34 cellular contexts compared by ENCODE assay signal in the genomic region with DNA sequence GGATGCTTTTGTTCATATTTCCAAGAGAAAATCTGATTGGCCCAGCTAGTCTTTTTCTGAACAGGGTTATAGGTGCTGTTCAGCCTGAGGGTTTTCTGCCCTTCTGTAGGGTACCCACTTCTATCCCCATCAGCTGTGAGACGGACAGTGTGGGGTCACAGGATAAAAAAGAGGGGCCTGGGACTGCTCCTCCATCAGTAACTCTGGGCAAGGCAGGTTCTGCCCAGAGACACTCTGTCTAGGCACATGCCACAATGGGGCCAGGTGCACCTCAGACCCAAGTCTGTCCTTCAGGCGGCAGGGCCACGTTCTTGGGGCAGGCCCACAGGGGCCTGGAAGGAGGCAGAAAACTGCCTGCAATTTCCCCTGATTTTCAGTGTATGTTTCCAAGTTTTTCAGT. TPM values are rescaled to one million over a fixed set of nuclear protein-coding genes. Genes with fewer than 3 reads are reported as not detected.
"Had no signal": no experiment of that assay in that cellular context is flagged by ENCODE, and none has a peak within 500 bp of the region (broad histone marks: within the 10 kb centered on the region; RNA-seq: fewer than 3 reads in every experiment).

No MANE protein-coding gene starts in this region.

- H3K9me3 ChIP-seq: adrenal gland, body of pancreas, esophagus muscularis mucosa, gastrocnemius medialis had no signal

- H3K4me1 Mint-ChIP-seq: activated CD4-positive, alpha-beta T cell treated with anti-CD3 and anti-CD28 coated beads for 36 hours; activated CD4-positive, alpha-beta T cell treated with anti-CD3 and anti-CD28 coated beads, Interleukin-2, amount 10 ng/mL, durations not matched to agents 24 days and 14 days; activated CD8-positive, alpha-beta memory T cell treated with anti-CD3 and anti-CD28 coated beads, Interleukin-2, amount 10 ng/mL, durations not matched to agents 7 days and 5 days; activated naive CD4-positive, alpha-beta T cell treated with anti-CD3 and anti-CD28 coated beads, Interleukin-2, amount 50 U/mL, for 24 hours; activated naive CD8-positive, alpha-beta T cell treated with anti-CD3 and anti-CD28 coated beads for 36 hours; activated naive CD8-positive, alpha-beta T cell treated with anti-CD3 and anti-CD28 coated beads, Interleukin-2, amount 50 U/mL, for 24 hours had no signal

- DNase-seq: activated CD4-positive, alpha-beta memory T cell treated with anti-CD3 and anti-CD28 coated beads for 36 hours; activated CD4-positive, alpha-beta T cell treated with anti-CD3 and anti-CD28 coated beads for 36 hours; activated CD4-positive, alpha-beta T cell treated with anti-CD3 and anti-CD28 coated beads, Interleukin-2, amount 10 ng/mL, durations not matched to agents 24 days and 14 days; activated CD4-positive, CD25-positive, alpha-beta regulatory T cell; activated CD4-positive, CD25-positive, alpha-beta regulatory T cell treated with anti-CD3 and anti-CD28 coated beads, Interleukin-2, amount 50 U/mL, for 72 hours; activated CD8-positive, alpha-beta memory T cell treated with anti-CD3 and anti-CD28 coated beads, Interleukin-2, amount 10 ng/mL, durations not matched to agents 7 days and 5 days; activated CD8-positive, alpha-beta memory T cell treated with anti-CD3 and anti-CD28 coated beads, Interleukin-2, amount 50 U/mL, for 4 hours; activated CD8-positive, alpha-beta T cell treated with anti-CD3 and anti-CD28 coated beads, Interleukin-2, amount 10 ng/mL, durations not matched to agents 7 days and 5 days; activated effector memory CD4-positive, alpha-beta T cell treated with anti-CD3 and anti-CD28 coated beads, Interleukin-2, amount 50 U/mL, for 16 hours; activated naive CD4-positive, alpha-beta T cell treated with anti-CD3 and anti-CD28 coated beads for 36 hours; activated naive CD8-positive, alpha-beta T cell treated with anti-CD3 and anti-CD28 coated beads for 36 hours; activated naive CD8-positive, alpha-beta T cell treated with anti-CD3 and anti-CD28 coated beads, Interleukin-2, amount 50 U/mL, for 24 hours; activated T-cell treated with anti-CD3 and anti-CD28 coated beads, Interleukin-2, amount 50 U/mL, for 1 hour; activated T-cell treated with anti-CD3 and anti-CD28 coated beads, Interleukin-2, amount 50 U/mL, for 48 hours; adrenal gland; amygdala; aorta; body of pancreas; caudate nucleus; cortex of kidney; dermis blood vessel endothelial cell; effector CD4-positive, alpha-beta T cell; effector memory CD8-positive, alpha-beta T cell; erythroblast; foreskin keratinocyte; gastrocnemius medialis; head of caudate nucleus; T-helper 2 cell had no signal

- H3K27me3 ChIP-seq: adrenal gland, body of pancreas, esophagus muscularis mucosa, gastrocnemius medialis had no signal

- H3K4me3 ChIP-seq: adrenal gland, body of pancreas, esophagus muscularis mucosa, gastrocnemius medialis had no signal

- H3K9me3 Mint-ChIP-seq: activated CD4-positive, alpha-beta memory T cell treated with anti-CD3 and anti-CD28 coated beads for 36 hours; activated CD4-positive, alpha-beta T cell treated with anti-CD3 and anti-CD28 coated beads, Interleukin-2, amount 10 ng/mL, durations not matched to agents 24 days and 14 days; activated naive CD4-positive, alpha-beta T cell treated with anti-CD3 and anti-CD28 coated beads for 36 hours; activated naive CD4-positive, alpha-beta T cell treated with anti-CD3 and anti-CD28 coated beads, Interleukin-2, amount 50 U/mL, for 24 hours; activated naive CD8-positive, alpha-beta T cell treated with anti-CD3 and anti-CD28 coated beads for 36 hours; activated naive CD8-positive, alpha-beta T cell treated with anti-CD3 and anti-CD28 coated beads, Interleukin-2, amount 50 U/mL, for 24 hours; activated T-helper 1 cell treated with anti-CD3 and anti-CD28 coated beads, Interleukin-12 subunit alpha, Interleukin-12 subunit beta, Interleukin-2, Interleukin-4 antibody, amounts not matched to agents 30 ng/mL and 10 ng/mL and 1 ng/mL, durations not matched to agents 14 hours and 24 hours and 36 hours; activated T-helper 2 cell treated with anti-CD3 and anti-CD28 coated beads, Interferon-gamma antibody, Interleukin-2, Interleukin-4, amounts not matched to agents 10 μg/mL and 5 μg/mL and 100 μg/mL, durations not matched to agents 14 hours and 24 hours and 36 hours had no signal

- H3K36me3 Mint-ChIP-seq: activated CD4-positive, alpha-beta memory T cell treated with anti-CD3 and anti-CD28 coated beads for 36 hours; activated CD8-positive, alpha-beta memory T cell treated with anti-CD3 and anti-CD28 coated beads, Interleukin-2, amount 10 ng/mL, durations not matched to agents 7 days and 5 days; activated naive CD4-positive, alpha-beta T cell treated with anti-CD3 and anti-CD28 coated beads, Interleukin-2, amount 50 U/mL, for 24 hours; activated naive CD8-positive, alpha-beta T cell treated with anti-CD3 and anti-CD28 coated beads for 36 hours had no signal

- H3K36me3 ChIP-seq: adrenal gland, esophagus muscularis mucosa, gastrocnemius medialis had no signal

- H3K27ac ChIP-seq: adrenal gland, body of pancreas, esophagus muscularis mucosa, foreskin keratinocyte, gastrocnemius medialis had no signal

- H3K27me3 Mint-ChIP-seq: activated CD4-positive, alpha-beta memory T cell treated with anti-CD3 and anti-CD28 coated beads for 36 hours; activated CD4-positive, alpha-beta T cell treated with anti-CD3 and anti-CD28 coated beads, Interleukin-2, amount 10 ng/mL, durations not matched to agents 24 days and 14 days; activated CD8-positive, alpha-beta memory T cell treated with anti-CD3 and anti-CD28 coated beads, Interleukin-2, amount 10 ng/mL, durations not matched to agents 7 days and 5 days; activated naive CD4-positive, alpha-beta T cell treated with anti-CD3 and anti-CD28 coated beads, Interleukin-2, amount 50 U/mL, for 24 hours; activated naive CD8-positive, alpha-beta T cell treated with anti-CD3 and anti-CD28 coated beads, Interleukin-2, amount 50 U/mL, for 24 hours had no signal

- H3K4me3 Mint-ChIP-seq: activated CD4-positive, alpha-beta memory T cell treated with anti-CD3 and anti-CD28 coated beads for 36 hours; activated CD4-positive, alpha-beta T cell treated with anti-CD3 and anti-CD28 coated beads for 36 hours; activated CD4-positive, alpha-beta T cell treated with anti-CD3 and anti-CD28 coated beads, Interleukin-2, amount 10 ng/mL, durations not matched to agents 24 days and 14 days; activated CD8-positive, alpha-beta memory T cell treated with anti-CD3 and anti-CD28 coated beads, Interleukin-2, amount 10 ng/mL, durations not matched to agents 7 days and 5 days; activated CD8-positive, alpha-beta T cell treated with anti-CD3 and anti-CD28 coated beads, Interleukin-2, amount 10 ng/mL, durations not matched to agents 7 days and 5 days; activated naive CD4-positive, alpha-beta T cell treated with anti-CD3 and anti-CD28 coated beads for 36 hours; activated naive CD4-positive, alpha-beta T cell treated with anti-CD3 and anti-CD28 coated beads, Interleukin-2, amount 50 U/mL, for 24 hours; activated naive CD8-positive, alpha-beta T cell treated with anti-CD3 and anti-CD28 coated beads for 36 hours; activated naive CD8-positive, alpha-beta T cell treated with anti-CD3 and anti-CD28 coated beads, Interleukin-2, amount 50 U/mL, for 24 hours; activated T-helper 1 cell treated with anti-CD3 and anti-CD28 coated beads, Interleukin-12 subunit alpha, Interleukin-12 subunit beta, Interleukin-2, Interleukin-4 antibody, amounts not matched to agents 30 ng/mL and 10 ng/mL and 1 ng/mL, durations not matched to agents 14 hours and 24 hours and 36 hours; effector memory CD8-positive, alpha-beta T cell had no signal

- H3K4me1 ChIP-seq: adrenal gland, gastrocnemius medialis had no signal

- H3K27ac Mint-ChIP-seq: activated CD4-positive, alpha-beta memory T cell treated with anti-CD3 and anti-CD28 coated beads for 36 hours; activated CD4-positive, alpha-beta T cell treated with anti-CD3 and anti-CD28 coated beads for 36 hours; activated CD4-positive, alpha-beta T cell treated with anti-CD3 and anti-CD28 coated beads, Interleukin-2, amount 10 ng/mL, durations not matched to agents 24 days and 14 days; activated CD8-positive, alpha-beta memory T cell treated with anti-CD3 and anti-CD28 coated beads, Interleukin-2, amount 10 ng/mL, durations not matched to agents 7 days and 5 days; activated CD8-positive, alpha-beta T cell treated with anti-CD3 and anti-CD28 coated beads, Interleukin-2, amount 10 ng/mL, durations not matched to agents 7 days and 5 days; activated naive CD4-positive, alpha-beta T cell treated with anti-CD3 and anti-CD28 coated beads for 36 hours; activated naive CD4-positive, alpha-beta T cell treated with anti-CD3 and anti-CD28 coated beads, Interleukin-2, amount 50 U/mL, for 24 hours; activated naive CD8-positive, alpha-beta T cell treated with anti-CD3 and anti-CD28 coated beads for 36 hours; activated naive CD8-positive, alpha-beta T cell treated with anti-CD3 and anti-CD28 coated beads, Interleukin-2, amount 50 U/mL, for 24 hours; activated T-helper 1 cell treated with anti-CD3 and anti-CD28 coated beads, Interleukin-12 subunit alpha, Interleukin-12 subunit beta, Interleukin-2, Interleukin-4 antibody, amounts not matched to agents 30 ng/mL and 10 ng/mL and 1 ng/mL, durations not matched to agents 14 hours and 24 hours and 36 hours; activated T-helper 2 cell treated with anti-CD3 and anti-CD28 coated beads, Interferon-gamma antibody, Interleukin-2, Interleukin-4, amounts not matched to agents 10 μg/mL and 5 μg/mL and 100 μg/mL, durations not matched to agents 14 hours and 24 hours and 36 hours; effector memory CD8-positive, alpha-beta T cell had no signal

- ATAC-seq: activated CD4-positive, alpha-beta T cell treated with anti-CD3 and anti-CD28 coated beads for 36 hours; activated CD8-positive, alpha-beta memory T cell treated with anti-CD3 and anti-CD28 coated beads, Interleukin-2, amount 10 ng/mL, durations not matched to agents 7 days and 5 days; activated CD8-positive, alpha-beta T cell treated with anti-CD3 and anti-CD28 coated beads, Interleukin-2, amount 10 ng/mL, durations not matched to agents 7 days and 5 days; activated naive CD8-positive, alpha-beta T cell treated with anti-CD3 and anti-CD28 coated beads, Interleukin-2, amount 50 U/mL, for 24 hours; body of pancreas; effector memory CD8-positive, alpha-beta T cell; foreskin keratinocyte; gastrocnemius medialis had no signal

RNA-seq across cellular contexts. Expression of a gene that starts 20.0 kb away (rescaled TPM):
- total RNA-seq: activated CD4-positive, alpha-beta memory T cell treated with anti-CD3 and anti-CD28 coated beads for 36 hours; activated CD4-positive, alpha-beta T cell treated with anti-CD3 and anti-CD28 coated beads for 36 hours; activated CD4-positive, alpha-beta T cell treated with anti-CD3 and anti-CD28 coated beads, Interleukin-2, amount 10 ng/mL, durations not matched to agents 24 days and 14 days; activated CD8-positive, alpha-beta memory T cell treated with anti-CD3 and anti-CD28 coated beads for 36 hours; activated CD8-positive, alpha-beta memory T cell treated with anti-CD3 and anti-CD28 coated beads, Interleukin-2, amount 10 ng/mL, durations not matched to agents 7 days and 5 days; activated CD8-positive, alpha-beta T cell treated with anti-CD3 and anti-CD28 coated beads, Interleukin-2, amount 10 ng/mL, durations not matched to agents 7 days and 5 days; activated naive CD4-positive, alpha-beta T cell treated with anti-CD3 and anti-CD28 coated beads for 36 hours; activated naive CD8-positive, alpha-beta T cell treated with anti-CD3 and anti-CD28 coated beads for 36 hours; activated T-helper 1 cell treated with anti-CD3 and anti-CD28 coated beads, Interleukin-12 subunit alpha, Interleukin-12 subunit beta, Interleukin-2, Interleukin-4 antibody, amounts not matched to agents 30 ng/mL and 10 ng/mL and 1 ng/mL, durations not matched to agents 14 hours and 24 hours and 36 hours; activated T-helper 2 cell treated with anti-CD3 and anti-CD28 coated beads, Interferon-gamma antibody, Interleukin-2, Interleukin-4, amounts not matched to agents 10 μg/mL and 5 μg/mL and 100 μg/mL, durations not matched to agents 14 hours and 24 hours and 36 hours; foreskin keratinocyte; T-helper 1 cell treated with Interleukin-12 subunit alpha and Interleukin-12 subunit beta and Interleukin-4 antibody, amounts not matched to agents 30 ng/mL and 1 ng/mL, for 36 hours had no signal
